8 cellular contexts compared by ENCODE assay signal in genomic region chr6:20542927-20543602, GRCh38. TPM values are rescaled to one million over a fixed set of nuclear protein-coding genes. Genes with fewer than 3 reads are reported as not detected.
DNase-seq lines count a peak whose midpoint lies in the region; ATAC-seq and TF ChIP-seq lines count a peak whose summit lies in the region.

No MANE protein-coding gene starts in this region.

- no peak for TF ChIP-seq POLR2A in erythroblast (IDR thresholded peaks at IDR 0.05; ENCODE audit: low read length)

- TF ChIP-seq CTCF in RWPE1 (conservative IDR thresholded peaks at IDR 0.05; ENCODE audit: low read depth) = no peak

- no peak overlapping the region for H3K27ac ChIP-seq in RWPE1

- CTCF ChIA-PET in RWPE1 (lab: Yijun Ruan, JAX) = no interaction called here

- DNase-seq in DMS79 treated with DMSO at 0.1 percent for 48 hours (lab: John Stamatoyannopoulos, UW) (peak; percentile 21), RWPE1 (ENCODE audit: low spot score) (peak; percentile 48), kidney glomerular epithelial cell (lab: John Stamatoyannopoulos, UW) (peak; percentile 57), left lobe of liver (ENCODE audit: low spot score) (no peak), NCI-H524 treated with DMSO at 0.1 percent for 48 hours (lab: John Stamatoyannopoulos, UW) (no peak), erythroblast (lab: John Stamatoyannopoulos, UW) (no peak)

- POLR2A ChIA-PET in RWPE1 (lab: Yijun Ruan, JAX; ENCODE audit: low non-redundant PET) = no interaction called here

- ATAC-seq in GM19397 (IDR thresholded peaks at IDR 0.05; ENCODE audit: unreplicated experiment) (peak; percentile 99), HG03280 (IDR thresholded peaks at IDR 0.05; ENCODE audit: unreplicated experiment) (peak; percentile 99), left lobe of liver (no peak)

RNA-seq across cellular contexts. Expression of gene CDKAL1, which starts 8.8 kb away (rescaled TPM):
- total RNA-seq in left lobe of liver = 5.1 TPM

Comparison
In these comparisons a context has a peak if more than half of its experiments do, and no peak if none do; other contexts are left out.
1. DNase-seq: peak in DMS79 treated with DMSO at 0.1 percent for 48 hours (single experiment), RWPE1 (single experiment) and kidney glomerular epithelial cell (single experiment); none in left lobe of liver (single experiment), NCI-H524 treated with DMSO at 0.1 percent for 48 hours (single experiment) and erythroblast (0 of 2).